Comparison of ENCODE assay signal across 26 cellular contexts in the genomic region with DNA sequence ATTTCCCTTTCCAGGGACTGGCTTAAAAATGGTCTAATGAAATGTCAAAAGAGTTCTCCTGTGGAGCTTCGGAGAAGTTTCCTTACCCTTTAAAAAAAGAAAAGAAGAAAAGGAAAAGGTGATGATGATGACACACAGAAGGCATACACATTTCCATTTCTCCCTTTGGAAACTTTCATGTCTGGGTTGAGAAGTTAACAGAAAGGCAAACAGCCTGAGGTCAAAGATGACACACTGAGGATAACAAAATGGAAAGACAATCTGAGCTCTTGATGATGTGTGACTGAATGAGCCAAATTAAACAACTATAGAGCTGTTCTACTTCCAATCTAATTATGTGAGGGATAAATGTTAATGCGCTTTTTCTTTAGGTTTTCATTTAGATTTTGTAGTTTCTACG. TPM values are rescaled to one million over a fixed set of nuclear protein-coding genes. Genes with fewer than 3 reads are reported as not detected.
"Had no signal": no experiment of that assay in that cellular context is flagged by ENCODE, and none has a peak within 500 bp of the region (broad histone marks: within the 10 kb centered on the region; RNA-seq: fewer than 3 reads in every experiment).

No MANE protein-coding gene starts in this region.

- ATAC-seq: activated CD4-positive, CD25-positive, alpha-beta regulatory T cell treated with anti-CD3 and anti-CD28 coated beads, Interleukin-2, amount 50 U/mL, for 24 hours; activated CD8-positive, alpha-beta memory T cell treated with anti-CD3 and anti-CD28 coated beads, Interleukin-2, amount 10 ng/mL, durations not matched to agents 7 days and 5 days; activated CD8-positive, alpha-beta T cell treated with anti-CD3 and anti-CD28 coated beads for 36 hours; heart left ventricle; left colon; lower lobe of right lung; naive thymus-derived CD4-positive, alpha-beta T cell; stimulated activated memory B cell treated with anti-CD40 and anti-IgM and Interleukin-4, amounts not matched to agents 10 μg/mL and 1 μg/mL and 100 μg/mL, for 72 hours had no signal

- FAIRE-seq: urothelium cell line had no signal

- H3K9me3 ChIP-seq: breast epithelium, esophagus squamous epithelium, heart left ventricle, lower lobe of right lung, sigmoid colon, stomach, transverse colon had no signal

- H3K27ac Mint-ChIP-seq: activated CD4-positive, alpha-beta T cell treated with anti-CD3 and anti-CD28 coated beads, Interleukin-2, amount 10 ng/mL, durations not matched to agents 7 days and 5 days; activated CD8-positive, alpha-beta memory T cell treated with anti-CD3 and anti-CD28 coated beads, Interleukin-2, amount 10 ng/mL, durations not matched to agents 7 days and 5 days; activated CD8-positive, alpha-beta T cell treated with anti-CD3 and anti-CD28 coated beads for 36 hours; activated naive CD8-positive, alpha-beta T cell; stimulated activated memory B cell treated with anti-CD40 and anti-IgM and Interleukin-4, amounts not matched to agents 10 μg/mL and 1 μg/mL and 100 μg/mL, for 72 hours; T-helper 2 cell treated with Interferon-gamma antibody and Interleukin-4, amounts not matched to agents 5 μg/mL and 100 μg/mL, for 36 hours had no signal

- H3K27ac ChIP-seq: breast epithelium, coronary artery, esophagus squamous epithelium, heart left ventricle, lower lobe of right lung, sigmoid colon, stomach, transverse colon, VCaP had no signal

- H3K9me3 Mint-ChIP-seq: activated CD4-positive, alpha-beta T cell treated with anti-CD3 and anti-CD28 coated beads, Interleukin-2, amount 10 ng/mL, durations not matched to agents 7 days and 5 days; activated CD8-positive, alpha-beta T cell treated with anti-CD3 and anti-CD28 coated beads for 36 hours; naive thymus-derived CD4-positive, alpha-beta T cell; neural crest cell; stimulated activated memory B cell treated with anti-CD40 and anti-IgM and Interleukin-4, amounts not matched to agents 10 μg/mL and 1 μg/mL and 100 μg/mL, for 72 hours; T-helper 2 cell treated with Interferon-gamma antibody and Interleukin-4, amounts not matched to agents 5 μg/mL and 100 μg/mL, for 36 hours had no signal

- H3K4me1 ChIP-seq: breast epithelium, esophagus squamous epithelium, heart left ventricle, lower lobe of right lung, sigmoid colon had no signal

- H3K4me3 Mint-ChIP-seq: activated CD4-positive, alpha-beta T cell treated with anti-CD3 and anti-CD28 coated beads, Interleukin-2, amount 10 ng/mL, durations not matched to agents 7 days and 5 days; activated CD8-positive, alpha-beta memory T cell treated with anti-CD3 and anti-CD28 coated beads, Interleukin-2, amount 10 ng/mL, durations not matched to agents 7 days and 5 days; activated CD8-positive, alpha-beta T cell treated with anti-CD3 and anti-CD28 coated beads for 36 hours; activated naive CD8-positive, alpha-beta T cell; naive thymus-derived CD4-positive, alpha-beta T cell; neural crest cell; stimulated activated memory B cell treated with anti-CD40 and anti-IgM and Interleukin-4, amounts not matched to agents 10 μg/mL and 1 μg/mL and 100 μg/mL, for 72 hours; T-helper 2 cell treated with Interferon-gamma antibody and Interleukin-4, amounts not matched to agents 5 μg/mL and 100 μg/mL, for 36 hours had no signal

- H3K4me3 ChIP-seq: breast epithelium, coronary artery, esophagus squamous epithelium, heart left ventricle, lower lobe of right lung, sigmoid colon, smooth muscle cell, stomach, transverse colon had no signal

- H3K36me3 ChIP-seq: breast epithelium had no signal

- H3K27me3 Mint-ChIP-seq: activated CD4-positive, alpha-beta T cell treated with anti-CD3 and anti-CD28 coated beads, Interleukin-2, amount 10 ng/mL, durations not matched to agents 7 days and 5 days; activated CD8-positive, alpha-beta memory T cell treated with anti-CD3 and anti-CD28 coated beads, Interleukin-2, amount 10 ng/mL, durations not matched to agents 7 days and 5 days; activated CD8-positive, alpha-beta T cell treated with anti-CD3 and anti-CD28 coated beads for 36 hours; activated naive CD8-positive, alpha-beta T cell; naive thymus-derived CD4-positive, alpha-beta T cell; stimulated activated memory B cell treated with anti-CD40 and anti-IgM and Interleukin-4, amounts not matched to agents 10 μg/mL and 1 μg/mL and 100 μg/mL, for 72 hours had no signal

- DNase-seq: activated CD4-positive, alpha-beta T cell treated with anti-CD3 and anti-CD28 coated beads, Interleukin-2, amount 10 ng/mL, durations not matched to agents 7 days and 5 days; activated CD8-positive, alpha-beta memory T cell treated with anti-CD3 and anti-CD28 coated beads, Interleukin-2, amount 10 ng/mL, durations not matched to agents 7 days and 5 days; activated CD8-positive, alpha-beta T cell treated with anti-CD3 and anti-CD28 coated beads for 36 hours; activated T-cell treated with anti-CD3 and anti-CD28 coated beads for 4 hours; esophagus squamous epithelium; heart left ventricle; islet precursor cell; left colon; lower lobe of right lung; naive thymus-derived CD4-positive, alpha-beta T cell; occipital lobe; posterior cingulate gyrus; sigmoid colon; stimulated activated CD4-positive, alpha-beta T cell treated with anti-CD3 and anti-CD28 coated beads, Interleukin-15, amount 100 ng/mL, for 24 hours; stomach; transverse colon had no signal

- H3K4me1 Mint-ChIP-seq: activated CD4-positive, alpha-beta T cell treated with anti-CD3 and anti-CD28 coated beads, Interleukin-2, amount 10 ng/mL, durations not matched to agents 7 days and 5 days; activated CD8-positive, alpha-beta memory T cell treated with anti-CD3 and anti-CD28 coated beads, Interleukin-2, amount 10 ng/mL, durations not matched to agents 7 days and 5 days; neural crest cell; stimulated activated memory B cell treated with anti-CD40 and anti-IgM and Interleukin-4, amounts not matched to agents 10 μg/mL and 1 μg/mL and 100 μg/mL, for 72 hours had no signal

- H3K27me3 ChIP-seq: breast epithelium, esophagus squamous epithelium, heart left ventricle, sigmoid colon, stomach, transverse colon had no signal

RNA-seq across cellular contexts. Expression of gene CORIN, which starts 44.4 kb away (rescaled TPM):
- total RNA-seq: activated CD8-positive, alpha-beta memory T cell treated with anti-CD3 and anti-CD28 coated beads, Interleukin-2, amount 10 ng/mL, durations not matched to agents 7 days and 5 days had no signal
